In genomic region chr11:47438721-47439120, GRCh38 we compare ENCODE assay signal across 21 cellular contexts. TPM values are rescaled to one million over a fixed set of nuclear protein-coding genes. Genes with fewer than 3 reads are reported as not detected.
"Had no signal": no experiment of that assay in that cellular context is flagged by ENCODE, and none has a peak within 500 bp of the region (broad histone marks: within the 10 kb centered on the region; RNA-seq: fewer than 3 reads in every experiment).

No MANE protein-coding gene starts in this region.

- H3K36me3 ChIP-seq: neutrophil, prostate gland, spleen, thoracic aorta, tibial nerve, upper lobe of left lung had no signal

- H3K9me3 ChIP-seq: neutrophil, prostate gland, thoracic aorta, tibial nerve, upper lobe of left lung had no signal

- H3K4me3 ChIP-seq: dorsolateral prefrontal cortex, prostate gland, skin epidermis, spleen, thoracic aorta, tibial nerve, upper lobe of left lung had no signal

- H3K27ac ChIP-seq: neutrophil, skin epidermis, spleen, thoracic aorta, tibial nerve, upper lobe of left lung had no signal

- FAIRE-seq: colon, frontal cortex, keratinocyte, urothelium cell line had no signal

- ATAC-seq: naive thymus-derived CD8-positive, alpha-beta T cell; stimulated activated naive B cell treated with anti-CD40 and anti-IgM and Interleukin-4, amounts not matched to agents 10 μg/mL and 1 μg/mL and 100 μg/mL, for 72 hours had no signal

- H3K27me3 ChIP-seq: dorsolateral prefrontal cortex, neutrophil, spleen, tibial nerve, upper lobe of left lung had no signal

- DNase-seq: dorsolateral prefrontal cortex; effector CD4-positive, alpha-beta T cell; hypothalamus; mesenchymal stem cell; midbrain; naive thymus-derived CD8-positive, alpha-beta T cell; nephron progenitor cell; spleen; stimulated activated CD4-positive, alpha-beta T cell treated with anti-CD3 and anti-CD28 coated beads, Interleukin-2, amount 100 ng/mL, for 48 hours; stimulated activated naive B cell treated with anti-CD40 and anti-IgM and Interleukin-4, amounts not matched to agents 10 μg/mL and 1 μg/mL and 100 μg/mL, for 72 hours had no signal

- H3K4me1 ChIP-seq: prostate gland, spleen, upper lobe of left lung had no signal

RNA-seq across cellular contexts. Expression of gene RAPSN, which starts 10.2 kb away (rescaled TPM):
- total RNA-seq: cerebellum, frontal cortex had no signal
- polyA plus RNA-seq: naive thymus-derived CD8-positive, alpha-beta T cell had no signal
